10 cellular contexts compared by ENCODE assay signal in genomic region chr5:139091439-139092156, GRCh38.
DNase-seq lines count a peak whose midpoint lies in the region; ATAC-seq and TF ChIP-seq lines count a peak whose summit lies in the region.
"Had no signal": no experiment of that assay in that cellular context is flagged by ENCODE, and none has a peak within 500 bp of the region (broad histone marks: within the 10 kb centered on the region; RNA-seq: fewer than 3 reads in every experiment).

No MANE protein-coding gene starts in this region.

- ATAC-seq in foreskin keratinocyte (no peak), gastrocnemius medialis (peak; percentile 80 to 82), GM19328 (IDR thresholded peaks at IDR 0.05; ENCODE audit: unreplicated experiment) (no peak)
- no peak for ATAC-seq in stimulated activated naive CD8-positive, alpha-beta T cell treated with anti-CD3 and anti-CD28 coated beads, Interleukin-15, Interleukin-2, amounts not matched to agents 100 U/mL and 50 U/mL, for 24 hours
- ATAC-seq: naive thymus-derived CD8-positive, alpha-beta T cell had no signal

- in situ Hi-C loops in gastrocnemius medialis (cut with MboI; ENCODE audit: low sequenced_read_pairs in 4 of 4) = no loop called here

- TF ChIP-seq CTCF in GM12875 (IDR thresholded peaks at IDR 0.05; ENCODE audit: borderline replicate concordance, insufficient read depth, low read depth, low read length) (peak; percentile 24; the same call in 1 of the 2 replicates), foreskin keratinocyte (conservative IDR thresholded peaks at IDR 0.05) (peak; percentile 22), gastrocnemius medialis (IDR thresholded peaks at IDR 0.05 in 4 of 5, conservative IDR thresholded peaks at IDR 0.05 in 1 of 5) (peak in 3 of 5 experiments; percentile 26 to 42 (median 31)), lower leg skin (IDR thresholded peaks at IDR 0.05) (no peak)

- no peaks in the 10 kb centered on the region for H3K9me3 ChIP-seq in gastrocnemius medialis

- peak; percentile 49 for DNase-seq in OCI-M1 (lab: John Stamatoyannopoulos, UW)
- DNase-seq in foreskin keratinocyte = no peak
- DNase-seq in gastrocnemius medialis = no peak
- DNase-seq in lower leg skin (ENCODE audit: low spot score in 2 of 2) = no peak
- no peak for DNase-seq in SIG-M5 (lab: John Stamatoyannopoulos, UW)
- no peak for DNase-seq in stimulated activated naive CD8-positive, alpha-beta T cell treated with anti-CD3 and anti-CD28 coated beads, Interleukin-15, Interleukin-2, amounts not matched to agents 100 U/mL and 50 U/mL, for 24 hours
- DNase-seq: naive thymus-derived CD8-positive, alpha-beta T cell; NCI-H2107 had no signal

- no peaks in the 10 kb centered on the region for H3K27me3 ChIP-seq in foreskin keratinocyte
- no peaks in the 10 kb centered on the region for H3K27me3 ChIP-seq in gastrocnemius medialis

- H3K4me1 ChIP-seq in foreskin keratinocyte (no peaks in the 10 kb centered on the region), gastrocnemius medialis (peaks cover 22 to 35% of the 10 kb centered on the region in 2 donors)

- no peaks in the 10 kb centered on the region for H3K36me3 ChIP-seq in gastrocnemius medialis

- H3K4me3 ChIP-seq in GM12875 (ENCODE audit: low read depth, low read length) (no peak overlapping the region), gastrocnemius medialis (no peak overlapping the region), lower leg skin (ENCODE audit: low read depth, poor library complexity, severe bottlenecking) (no peak overlapping the region)

- intact Hi-C loops in gastrocnemius medialis (cut with DNase I; ENCODE audit: low total_unique reads) = loop anchor here (2.0 kb wide), 1 partner anchor 171 kb away; no protein-coding TSS in a partner anchor
- intact Hi-C loops in lower leg skin (cut with DNase I; ENCODE audit: low total_unique reads) = no loop called here

- 75 to 76% methylated on average over 5 of the region's 5 CpGs for WGBS in lower leg skin, 2 donors

- H3K27ac ChIP-seq in foreskin keratinocyte (no peak overlapping the region), gastrocnemius medialis (peak overlapping the region in 1 of 4 donors; percentile 12)

- TF ChIP-seq POLR2A in gastrocnemius medialis (IDR thresholded peaks at IDR 0.05) = no peak
- TF ChIP-seq POLR2A in lower leg skin (IDR thresholded peaks at IDR 0.05) = no peak

Comparison
In these comparisons a context has a peak if more than half of its experiments do, and no peak if none do; other contexts are left out.
1. CTCF ChIP-seq: peak in GM12875 (single experiment), foreskin keratinocyte (single experiment) and gastrocnemius medialis (3 of 5); none in lower leg skin (0 of 3).
2. ATAC-seq: peak in gastrocnemius medialis (2 of 2); none in foreskin keratinocyte (single experiment), GM19328 (single experiment) and stimulated activated naive CD8-positive, alpha-beta T cell treated with anti-CD3 and anti-CD28 coated beads, Interleukin-15, Interleukin-2, amounts not matched to agents 100 U/mL and 50 U/mL, for 24 hours (single experiment).